In the genomic region with DNA sequence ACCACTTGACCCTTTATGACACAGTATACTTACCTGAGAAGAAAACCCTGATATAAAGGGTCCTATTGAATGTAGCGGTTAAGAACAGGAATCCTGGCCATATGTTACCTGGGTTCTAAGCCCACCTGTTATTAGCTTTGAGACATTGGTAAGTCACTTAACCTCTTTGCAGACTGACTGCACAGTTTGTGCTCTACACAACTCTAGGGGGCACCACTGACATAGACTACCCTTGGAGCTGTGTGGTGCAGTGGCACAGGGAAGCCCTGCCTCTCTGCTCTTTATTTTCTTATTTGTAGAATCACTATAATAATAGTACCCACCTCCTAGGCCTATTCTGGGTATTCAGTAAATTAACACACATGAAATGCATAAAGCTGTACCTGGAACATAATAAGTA, we compare ENCODE assay signal across 25 cellular contexts.
"Had no signal": no experiment of that assay in that cellular context is flagged by ENCODE, and none has a peak within 500 bp of the region (broad histone marks: within the 10 kb centered on the region; RNA-seq: fewer than 3 reads in every experiment).

No MANE protein-coding gene starts in this region.

- H3K4me3 Mint-ChIP-seq: activated naive CD8-positive, alpha-beta T cell; activated T-cell treated with anti-CD3 and anti-CD28 coated beads, Interleukin-2, amount 50 U/mL, for 4 hours; naive thymus-derived CD4-positive, alpha-beta T cell; stimulated activated naive B cell treated with anti-CD40 and anti-IgM and Interleukin-4, amounts not matched to agents 10 μg/mL and 1 μg/mL and 100 μg/mL, for 72 hours had no signal

- H3K27ac Mint-ChIP-seq: activated naive CD8-positive, alpha-beta T cell; activated T-helper 2 cell treated with anti-CD3 and anti-CD28 coated beads, Interferon-gamma antibody, Interleukin-2, Interleukin-4, amounts not matched to agents 10 μg/mL and 5 μg/mL and 100 μg/mL, durations not matched to agents 14 hours and 24 hours and 36 hours; naive thymus-derived CD4-positive, alpha-beta T cell; stimulated activated naive B cell treated with anti-CD40 and anti-IgM and Interleukin-4, amounts not matched to agents 10 μg/mL and 1 μg/mL and 100 μg/mL, for 72 hours had no signal

- H3K27ac ChIP-seq: adrenal gland, ascending aorta, brain microvascular endothelial cell, lower lobe of right lung, testis, uterus had no signal

- H3K4me1 Mint-ChIP-seq: naive thymus-derived CD4-positive, alpha-beta T cell; stimulated activated naive B cell treated with anti-CD40 and anti-IgM and Interleukin-4, amounts not matched to agents 10 μg/mL and 1 μg/mL and 100 μg/mL, for 72 hours had no signal

- H3K27me3 ChIP-seq: adrenal gland, ascending aorta, brain microvascular endothelial cell, testis, uterus had no signal

- H3K36me3 Mint-ChIP-seq: activated naive CD8-positive, alpha-beta T cell; naive thymus-derived CD4-positive, alpha-beta T cell; stimulated activated naive B cell treated with anti-CD40 and anti-IgM and Interleukin-4, amounts not matched to agents 10 μg/mL and 1 μg/mL and 100 μg/mL, for 72 hours had no signal

- DNase-seq: activated CD4-positive, alpha-beta T cell treated with anti-CD3 and anti-CD28 coated beads for 4 hours; activated CD4-positive, alpha-beta T cell treated with anti-CD3 and anti-CD28 coated beads, Interleukin-2, amount 50 U/mL, for 48 hours; activated CD4-positive, CD25-positive, alpha-beta regulatory T cell; activated CD8-positive, alpha-beta memory T cell treated with anti-CD3 and anti-CD28 coated beads, Interleukin-2, amount 50 U/mL, for 48 hours; activated naive CD4-positive, alpha-beta T cell; activated T-cell treated with anti-CD3 and anti-CD28 coated beads, Interleukin-2, amount 50 U/mL, for 4 hours; adrenal gland; brain microvascular endothelial cell; caudate nucleus; dermis blood vessel endothelial cell; effector CD8-positive, alpha-beta T cell; foreskin melanocyte; kidney; lower lobe of right lung; naive thymus-derived CD4-positive, alpha-beta T cell; retina; stimulated activated CD4-positive, alpha-beta T cell treated with anti-CD3 and anti-CD28 coated beads, Interleukin-2, amount 100 ng/mL, for 48 hours; stimulated activated CD8-positive, alpha-beta memory T cell treated with anti-CD3 and anti-CD28 coated beads, Interleukin-4, amount 100 ng/mL, for 48 hours; stimulated activated naive B cell treated with anti-CD40 and anti-IgM and Interleukin-4, amounts not matched to agents 10 μg/mL and 1 μg/mL and 100 μg/mL, for 72 hours; testis; trophoblast cell; uterus had no signal

- H3K4me3 ChIP-seq: adrenal gland, ascending aorta, lower lobe of right lung, testis, uterus had no signal

- H3K9me3 ChIP-seq: adrenal gland, ascending aorta, lower lobe of right lung, testis, uterus had no signal

- H3K4me1 ChIP-seq: adrenal gland, ascending aorta, lower lobe of right lung, testis, uterus had no signal

- H3K36me3 ChIP-seq: adrenal gland, ascending aorta, brain microvascular endothelial cell, lower lobe of right lung, uterus had no signal

- H3K9me3 Mint-ChIP-seq: activated T-cell treated with anti-CD3 and anti-CD28 coated beads, Interleukin-2, amount 50 U/mL, for 4 hours; activated T-helper 2 cell treated with anti-CD3 and anti-CD28 coated beads, Interferon-gamma antibody, Interleukin-2, Interleukin-4, amounts not matched to agents 10 μg/mL and 5 μg/mL and 100 μg/mL, durations not matched to agents 14 hours and 24 hours and 36 hours; stimulated activated naive B cell treated with anti-CD40 and anti-IgM and Interleukin-4, amounts not matched to agents 10 μg/mL and 1 μg/mL and 100 μg/mL, for 72 hours had no signal
